In genomic region chr5:25241981-25242380, GRCh38 we compare ENCODE assay signal across 1 cellular context.
TF ChIP-seq lines count a peak whose summit lies in the region.

No MANE protein-coding gene starts in this region.

TF ChIP-seq in WTC11, 78 proteins besides CTCF, POLR2A, EP300 and RAD21 (continued from another document):
- TF ChIP-seq, protein P1, sequence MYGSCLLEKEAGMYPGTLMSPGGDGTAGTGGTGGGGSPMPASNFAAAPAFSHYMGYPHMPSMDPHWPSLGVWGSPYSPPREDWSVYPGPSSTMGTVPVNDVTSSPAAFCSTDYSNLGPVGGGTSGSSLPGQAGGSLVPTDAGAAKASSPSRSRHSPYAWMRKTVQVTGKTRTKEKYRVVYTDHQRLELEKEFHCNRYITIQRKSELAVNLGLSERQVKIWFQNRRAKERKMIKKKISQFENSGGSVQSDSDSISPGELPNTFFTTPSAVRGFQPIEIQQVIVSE (CRISPR knock-in tag; IDR thresholded peaks at IDR 0.05; ENCODE audit: borderline replicate concordance), result no peak
- TF ChIP-seq HMGA2 (CRISPR knock-in tag; IDR thresholded peaks at IDR 0.05), result no peak
TF ChIP-seq in WTC11: peak in this region for 0.
